In the genomic region with DNA sequence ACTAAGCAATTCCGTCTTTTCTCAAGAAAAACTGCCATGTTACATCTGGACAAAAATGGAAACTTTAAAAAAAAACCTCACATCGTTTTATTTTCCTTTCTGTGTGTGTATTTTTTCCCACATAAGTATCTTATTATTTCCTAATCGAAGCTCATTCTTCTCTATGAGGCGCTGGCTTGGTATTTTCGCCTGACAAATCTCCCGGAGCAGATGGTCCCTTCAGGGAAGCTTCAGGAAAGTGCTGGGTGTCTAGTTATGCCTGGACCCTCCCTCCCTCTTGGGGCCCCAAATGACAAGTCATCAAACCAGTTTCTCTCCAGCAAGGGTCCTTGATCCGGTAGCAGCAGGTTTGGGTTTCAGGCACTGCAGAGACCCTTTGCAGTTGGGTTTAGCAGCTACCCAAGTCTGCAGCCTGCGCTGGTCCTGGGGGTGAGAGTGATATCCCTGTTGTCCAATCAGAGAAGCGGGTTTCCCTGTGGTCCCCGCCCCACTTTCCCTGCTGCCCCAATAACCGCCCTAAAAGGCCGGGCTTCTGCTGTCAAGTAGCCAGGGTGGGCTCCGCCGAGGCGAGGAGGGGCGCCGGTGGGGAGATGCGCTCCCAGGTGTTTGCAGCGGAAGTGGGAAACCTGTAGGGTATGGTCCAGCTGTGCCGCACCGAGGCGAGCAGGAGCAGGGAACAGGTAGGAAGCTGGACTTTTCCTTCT, we compare ENCODE assay signal across 9 cellular contexts. TPM values are rescaled to one million over a fixed set of nuclear protein-coding genes. Genes with fewer than 3 reads are reported as not detected.
A peak's percentile ranks its signal among the peaks of the same experiment; 100 is the strongest.
DNase-seq lines count a peak whose midpoint lies in the region; ATAC-seq lines count a peak whose summit lies in the region.
"Had no signal": no experiment of that assay in that cellular context is flagged by ENCODE, and none has a peak within 500 bp of the region (broad histone marks: within the 10 kb centered on the region; RNA-seq: fewer than 3 reads in every experiment).

A gene (plus strand): TSS at position 527 of the 704 bp plus-strand sequence.

- peaks cover 37% of the 10 kb centered on the region for H3K27me3 ChIP-seq in NT2/D1 (ENCODE audit: insufficient read depth, insufficient read length)
- peaks cover 0 to 7% of the 10 kb centered on the region in 2 donors for H3K27me3 ChIP-seq in muscle layer of colon (ENCODE audit: control insufficient read depth in 1 of 2, insufficient read depth in 2 of 2, low read length in 2 of 2)

- H3K4me3 Mint-ChIP-seq in activated CD4-positive, alpha-beta T cell treated with anti-CD3 and anti-CD28 coated beads for 36 hours, result no peak within 1 kb of the TSS
- H3K4me3 Mint-ChIP-seq: central memory CD8-positive, alpha-beta T cell had no signal

- intact Hi-C loops in activated CD4-positive, alpha-beta T cell treated with anti-CD3 and anti-CD28 coated beads for 36 hours (cut with DNase I, micrococcal nuclease), result no loop called here

- H3K4me1 ChIP-seq in NT2/D1 (ENCODE audit: insufficient read depth, insufficient read length) (no peaks in the 10 kb centered on the region), muscle layer of colon (ENCODE audit: insufficient read depth, low read length) (no peaks in the 10 kb centered on the region)

- H3K36me3 ChIP-seq in NT2/D1 (ENCODE audit: insufficient read depth, insufficient read length, low read length) (no peaks in the 10 kb centered on the region), muscle layer of colon (ENCODE audit: insufficient read depth, low read length) (no peaks in the 10 kb centered on the region)

- no peaks in the 10 kb centered on the region for H3K36me3 Mint-ChIP-seq in activated CD4-positive, alpha-beta T cell treated with anti-CD3 and anti-CD28 coated beads for 36 hours (ENCODE audit: low read depth)

- H3K9ac ChIP-seq in NT2/D1 (ENCODE audit: insufficient read length, low read depth) (peak within 1 kb of the TSS; percentile 63), muscle layer of colon (ENCODE audit: low read length) (no peak within 1 kb of the TSS)

- CTCF ChIA-PET in activated CD4-positive, alpha-beta T cell treated with anti-CD3 and anti-CD28 coated beads for 36 hours (lab: Charles Lee), result no interaction called here

- H3K9me3 ChIP-seq in NT2/D1 (ENCODE audit: insufficient read depth, low read length), result no peaks in the 10 kb centered on the region
- no peaks in the 10 kb centered on the region for H3K9me3 ChIP-seq in muscle layer of colon (ENCODE audit: low read length)

- no peaks in the 10 kb centered on the region for H3K9me3 Mint-ChIP-seq in activated CD4-positive, alpha-beta T cell treated with anti-CD3 and anti-CD28 coated beads for 36 hours (ENCODE audit: low read depth)
- H3K9me3 Mint-ChIP-seq: central memory CD8-positive, alpha-beta T cell had no signal

- peak; percentile 86 for ATAC-seq in HG02852 (IDR thresholded peaks at IDR 0.05; ENCODE audit: unreplicated experiment)
- no peak for ATAC-seq in activated CD4-positive, alpha-beta T cell treated with anti-CD3 and anti-CD28 coated beads for 36 hours

- H3K4me1 Mint-ChIP-seq in activated CD4-positive, alpha-beta T cell treated with anti-CD3 and anti-CD28 coated beads for 36 hours, result no peaks in the 10 kb centered on the region
- H3K4me1 Mint-ChIP-seq: central memory CD8-positive, alpha-beta T cell had no signal

- DNase-seq in EL (peak; percentile 8), NT2/D1 (ENCODE audit: low read depth, low spot score) (peak; percentile 84), fibroblast of gingiva (ENCODE audit: low read depth) (peak; percentile 62), NK-92 (lab: John Stamatoyannopoulos, UW; ENCODE audit: unreplicated experiment) (no peak), NOMO-1 treated with DMSO at 0.1 percent for 48 hours (lab: John Stamatoyannopoulos, UW; ENCODE audit: unreplicated experiment) (no peak)
- DNase-seq in activated CD4-positive, alpha-beta T cell treated with anti-CD3 and anti-CD28 coated beads for 36 hours, result no peak

- H3K4me3 ChIP-seq in NT2/D1 (ENCODE audit: insufficient read length, low read depth) (peak within 1 kb of the TSS; percentile 58), muscle layer of colon (ENCODE audit: low read depth in 1 of 2, low read length in 2 of 2) (peak within 1 kb of the TSS; percentile 77 to 89)

- no peak within 1 kb of the TSS for H3K27ac Mint-ChIP-seq in activated CD4-positive, alpha-beta T cell treated with anti-CD3 and anti-CD28 coated beads for 36 hours

- POLR2A ChIA-PET in activated CD4-positive, alpha-beta T cell treated with anti-CD3 and anti-CD28 coated beads for 36 hours (lab: Charles Lee), result no interaction called here

- no peak within 1 kb of the TSS for H3K27ac ChIP-seq in muscle layer of colon (ENCODE audit: low read depth, low read length)

- H3K27me3 Mint-ChIP-seq in activated CD4-positive, alpha-beta T cell treated with anti-CD3 and anti-CD28 coated beads for 36 hours, result peaks cover 20% of the 10 kb centered on the region
- H3K27me3 Mint-ChIP-seq: central memory CD8-positive, alpha-beta T cell had no signal

RNA-seq across cellular contexts. Expression of the gene that starts here (rescaled TPM):
- total RNA-seq in activated CD4-positive, alpha-beta T cell treated with anti-CD3 and anti-CD28 coated beads for 36 hours, result not detected

Comparison
In these comparisons a context has a peak if more than half of its experiments do, and no peak if none do; other contexts are left out.
1. DNase-seq: peak in EL (single experiment), NT2/D1 (single experiment) and fibroblast of gingiva (single experiment); none in NK-92 (single experiment), NOMO-1 treated with DMSO at 0.1 percent for 48 hours (single experiment) and activated CD4-positive, alpha-beta T cell treated with anti-CD3 and anti-CD28 coated beads for 36 hours (single experiment).